In genomic region chr7:12637819-12638592, GRCh38 we compare ENCODE assay signal across 8 cellular contexts. TPM values are rescaled to one million over a fixed set of nuclear protein-coding genes. Genes with fewer than 3 reads are reported as not detected.
DNase-seq lines count a peak whose midpoint lies in the region; ATAC-seq, FAIRE-seq and TF ChIP-seq lines count a peak whose summit lies in the region.

No MANE protein-coding gene starts in this region.

- DNase-seq in MV-4-11 (lab: John Stamatoyannopoulos, UW) (peak; percentile 43), adipocyte (ENCODE audit: low read depth) (peak; percentile 56), D721Med (ENCODE audit: insufficient read length, low spot score) (no peak), testis (no peak)

- H3K36me3 ChIP-seq in adipocyte (ENCODE audit: control insufficient read depth, insufficient read depth, low read length, severe bottlenecking) (no peaks in the 10 kb centered on the region), stomach smooth muscle (ENCODE audit: control insufficient read depth in 2 of 2, insufficient read depth in 2 of 2, low read length in 2 of 2) (no peaks in the 10 kb centered on the region), testis (ENCODE audit: low read depth, missing control alignments) (no peaks in the 10 kb centered on the region)

- no peak overlapping the region for H3K27ac ChIP-seq in stomach smooth muscle (ENCODE audit: low read length)
- H3K27ac ChIP-seq in testis, result no peak overlapping the region

- 20 to 29% methylated on average over 4 of the region's 4 CpGs for WGBS in testis, 2 donors

- H3K4me1 ChIP-seq in adipocyte (ENCODE audit: control insufficient read depth, insufficient read depth, low read length) (no peaks in the 10 kb centered on the region), stomach smooth muscle (ENCODE audit: control insufficient read depth, insufficient read depth, low read length) (no peaks in the 10 kb centered on the region), testis (no peaks in the 10 kb centered on the region)

- FAIRE-seq in D721Med (lab: Jason Lieb, UNC), result no peak

- peak overlapping the region; percentile 53; the same call in 1 of the 2 replicates for H3K4me3 ChIP-seq in GM08714 (ENCODE audit: low read length)
- no peak overlapping the region for H3K4me3 ChIP-seq in adipocyte (ENCODE audit: low read length)
- H3K4me3 ChIP-seq in stomach smooth muscle (ENCODE audit: low read length in 2 of 2), result peak overlapping the region; percentile 38 to 47
- no peak overlapping the region for H3K4me3 ChIP-seq in testis

- TF ChIP-seq CTCF in D721Med (IDR thresholded peaks at IDR 0.05; ENCODE audit: insufficient read depth, missing control alignments), result no peak
- no peak for TF ChIP-seq CTCF in testis (IDR thresholded peaks at IDR 0.05)

- H3K9me3 ChIP-seq in adipocyte (ENCODE audit: control insufficient read depth, low read length), result no peaks in the 10 kb centered on the region
- H3K9me3 ChIP-seq in stomach smooth muscle (ENCODE audit: control insufficient read depth in 2 of 2, low read length in 2 of 2), result no peaks in the 10 kb centered on the region
- H3K9me3 ChIP-seq in testis, result no peaks in the 10 kb centered on the region

- TF ChIP-seq POLR2A in testis (IDR thresholded peaks at IDR 0.05), result no peak

- peak; percentile 33 for ATAC-seq in GM21576 (IDR thresholded peaks at IDR 0.05; ENCODE audit: unreplicated experiment)
- ATAC-seq in GM18517 (IDR thresholded peaks at IDR 0.05; ENCODE audit: unreplicated experiment), result no peak

- H3K9ac ChIP-seq in adipocyte (ENCODE audit: low read length) (no peak overlapping the region), stomach smooth muscle (ENCODE audit: low read length in 2 of 2) (peak overlapping the region in 1 of 2 donors; percentile 43)

- H3K27me3 ChIP-seq in adipocyte (replicated peaks; ENCODE audit: control insufficient read depth, insufficient read depth, low read length) (no peaks in the 10 kb centered on the region), stomach smooth muscle (ENCODE audit: control insufficient read depth in 1 of 2, insufficient read depth in 2 of 2, low read length in 2 of 2) (no peaks in the 10 kb centered on the region), testis (no peaks in the 10 kb centered on the region)

- intact Hi-C loops in testis (cut with DNase I; ENCODE audit: low total_unique reads), result no loop called here

RNA-seq across cellular contexts. Expression of gene ARL4A, which starts 49.4 kb away (rescaled TPM):
- 100 to 1,000 TPM in 1 of 2 donors, 10 to 100 TPM in 1; 60.8 to 153 TPM for total RNA-seq in testis
- polyA plus RNA-seq in testis (ENCODE audit: insufficient read depth, low read depth, low replicate concordance), result 344 TPM

Comparison
In these comparisons a context has a peak if more than half of its experiments do, and no peak if none do; other contexts are left out.
1. H3K4me3 ChIP-seq: peak in GM08714 (single experiment) and stomach smooth muscle (2 of 2); none in adipocyte (single experiment) and testis (0 of 2).
2. DNase-seq: peak in MV-4-11 (single experiment) and adipocyte (single experiment); none in D721Med (single experiment) and testis (single experiment).